Comparison of ENCODE assay signal across 1 cellular context in the genomic region with DNA sequence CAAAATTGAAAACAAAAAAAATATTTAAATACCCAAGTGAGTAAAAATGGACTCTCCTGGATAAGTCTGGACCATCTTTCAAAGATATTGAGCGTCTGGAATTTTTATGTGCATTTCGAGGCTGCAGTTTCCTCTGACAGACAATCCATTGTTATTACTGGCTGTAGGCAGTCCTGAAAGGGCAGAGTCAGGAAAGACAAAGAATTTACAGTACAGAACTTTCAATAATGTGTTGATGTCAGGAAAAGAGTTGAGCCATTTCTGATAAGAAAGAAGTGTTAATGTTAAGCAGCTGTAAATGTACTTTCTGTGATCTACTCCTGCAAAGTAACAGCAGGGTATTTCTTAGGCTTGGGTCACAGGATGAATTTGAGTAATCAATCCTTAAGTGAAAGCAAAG.
TF ChIP-seq lines count a peak whose summit lies in the region.

No MANE protein-coding gene starts in this region.

TF ChIP-seq in HepG2, 621 proteins besides CTCF, POLR2A, EP300 and RAD21 (continued from another document):
- TF ChIP-seq, protein P1, sequence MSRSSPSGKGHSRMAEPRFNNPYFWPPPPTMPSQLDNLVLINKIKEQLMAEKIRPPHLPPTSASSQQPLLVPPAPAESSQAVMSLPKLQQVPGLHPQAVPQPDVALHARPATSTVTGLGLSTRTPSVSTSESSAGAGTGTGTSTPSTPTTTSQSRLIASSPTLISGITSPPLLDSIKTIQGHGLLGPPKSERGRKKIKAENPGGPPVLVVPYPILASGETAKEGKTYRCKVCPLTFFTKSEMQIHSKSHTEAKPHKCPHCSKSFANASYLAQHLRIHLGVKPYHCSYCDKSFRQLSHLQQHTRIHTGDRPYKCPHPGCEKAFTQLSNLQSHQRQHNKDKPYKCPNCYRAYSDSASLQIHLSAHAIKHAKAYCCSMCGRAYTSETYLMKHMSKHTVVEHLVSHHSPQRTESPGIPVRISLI (CRISPR knock-in tag; IDR thresholded peaks at IDR 0.05; ENCODE audit: borderline replicate concordance) = no peak
- TF ChIP-seq ZNF775 (CRISPR knock-in tag; IDR thresholded peaks at IDR 0.05; ENCODE audit: borderline replicate concordance) (peak; percentile 67; the same call in 1 of the 2 replicates), MYC (CRISPR knock-in tag; IDR thresholded peaks at IDR 0.05; ENCODE audit: borderline replicate concordance) (no peak), ZNF83 (CRISPR knock-in tag; IDR thresholded peaks at IDR 0.05; ENCODE audit: borderline replicate concordance) (no peak), HMG20A (CRISPR knock-in tag; IDR thresholded peaks at IDR 0.05; ENCODE audit: borderline replicate concordance) (peak; percentile 50; the same call in 1 of the 2 replicates), ZNF329 (CRISPR knock-in tag; IDR thresholded peaks at IDR 0.05; ENCODE audit: low read depth) (no peak), SOX13 (IDR thresholded peaks at IDR 0.05) (no peak), SOX13 (CRISPR knock-in tag; conservative IDR thresholded peaks at IDR 0.05 in 1 of 2, IDR thresholded peaks at IDR 0.05 in 1 of 2) (peak in 1 of 2 experiments; percentile 87; a peak in 2 of 4 replicates), CREM (IDR thresholded peaks at IDR 0.05) (peak; percentile 29), CREM (CRISPR knock-in tag; IDR thresholded peaks at IDR 0.05) (no peak), ELF3 (CRISPR knock-in tag; IDR thresholded peaks at IDR 0.05) (peak; percentile 6; the same call in 1 of the 2 replicates), FOXA3 (CRISPR knock-in tag; IDR thresholded peaks at IDR 0.05) (peak; percentile 5; the same call in 1 of the 2 replicates)
- TF ChIP-seq, protein P2, sequence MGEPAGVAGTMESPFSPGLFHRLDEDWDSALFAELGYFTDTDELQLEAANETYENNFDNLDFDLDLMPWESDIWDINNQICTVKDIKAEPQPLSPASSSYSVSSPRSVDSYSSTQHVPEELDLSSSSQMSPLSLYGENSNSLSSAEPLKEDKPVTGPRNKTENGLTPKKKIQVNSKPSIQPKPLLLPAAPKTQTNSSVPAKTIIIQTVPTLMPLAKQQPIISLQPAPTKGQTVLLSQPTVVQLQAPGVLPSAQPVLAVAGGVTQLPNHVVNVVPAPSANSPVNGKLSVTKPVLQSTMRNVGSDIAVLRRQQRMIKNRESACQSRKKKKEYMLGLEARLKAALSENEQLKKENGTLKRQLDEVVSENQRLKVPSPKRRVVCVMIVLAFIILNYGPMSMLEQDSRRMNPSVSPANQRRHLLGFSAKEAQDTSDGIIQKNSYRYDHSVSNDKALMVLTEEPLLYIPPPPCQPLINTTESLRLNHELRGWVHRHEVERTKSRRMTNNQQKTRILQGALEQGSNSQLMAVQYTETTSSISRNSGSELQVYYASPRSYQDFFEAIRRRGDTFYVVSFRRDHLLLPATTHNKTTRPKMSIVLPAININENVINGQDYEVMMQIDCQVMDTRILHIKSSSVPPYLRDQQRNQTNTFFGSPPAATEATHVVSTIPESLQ (CRISPR knock-in tag; conservative IDR thresholded peaks at IDR 0.05) = no peak
